ENCODE assay signal across 12 cellular contexts in genomic region chr11:65485820-65486219, GRCh38. TPM values are rescaled to one million over a fixed set of nuclear protein-coding genes. Genes with fewer than 3 reads are reported as not detected.
DNase-seq lines count a peak whose midpoint lies in the region; ATAC-seq, FAIRE-seq and TF ChIP-seq lines count a peak whose summit lies in the region.
"Had no signal": no experiment of that assay in that cellular context is flagged by ENCODE, and none has a peak within 500 bp of the region (broad histone marks: within the 10 kb centered on the region; RNA-seq: fewer than 3 reads in every experiment).

No MANE protein-coding gene starts in this region.

- no peak overlapping the region for H2BK20ac ChIP-seq in H9 (ENCODE audit: low read depth, low read length, poor library complexity, severe bottlenecking)

- no peak overlapping the region for H4K8ac ChIP-seq in H9 (replicated peaks; ENCODE audit: insufficient read length, low read depth, low read length)

- intact Hi-C loops in GM12878 (cut with micrococcal nuclease; ENCODE audit: unreplicated experiment) (no loop called here), left lung (cut with DNase I) (no loop called here)

- H3K4me1 Mint-ChIP-seq in H9: peaks cover 64 to 66% of the 10 kb centered on the region in 2 experiments
- H3K4me1 Mint-ChIP-seq in stimulated activated effector memory CD8-positive, alpha-beta T cell treated with anti-CD3 and anti-CD28 coated beads, Interleukin-12 subunit alpha, Interleukin-12 subunit beta, amount 100 ng/mL, for 72 hours: peaks cover 25% of the 10 kb centered on the region

- H3K23me2 ChIP-seq in H9 (ENCODE audit: insufficient read length, low read depth, low read length, poor library complexity, severe bottlenecking): peaks cover 13% of the 10 kb centered on the region

- POLR2A ChIA-PET in GM12878 (lab: Charles Lee): interaction anchor here (2.1 to 16.2 kb wide), 5 partner anchors 8 to 67 kb away, joined by 5 to 429 read pairs (median 106); partner anchors contain the start of gene MALAT1

- H3K27ac Mint-ChIP-seq in H9: peak overlapping the region; percentile 42 to 96 (median 82); a peak in 6 of 7 replicates
- no peak overlapping the region for H3K27ac Mint-ChIP-seq in stimulated activated effector memory CD8-positive, alpha-beta T cell treated with anti-CD3 and anti-CD28 coated beads, Interleukin-12 subunit alpha, Interleukin-12 subunit beta, amount 100 ng/mL, for 72 hours
- H3K27ac Mint-ChIP-seq: T-helper 17 cell had no signal

- H2BK15ac ChIP-seq in H9 (ENCODE audit: low read depth, low read length): no peak overlapping the region

- TF ChIP-seq EP300 in GM12878 (IDR thresholded peaks at IDR 0.05; ENCODE audit: borderline replicate concordance in 1 of 2, control insufficient read depth in 1 of 2, low read depth in 2 of 2, low read length in 2 of 2): no peak

- peaks cover 6% of the 10 kb centered on the region for H3K27me3 Mint-ChIP-seq in H9 (ENCODE audit: low read depth)
- H3K27me3 Mint-ChIP-seq: T-helper 17 cell had no signal

- TF ChIP-seq CTCF in H9 (conservative IDR thresholded peaks at IDR 0.05): no peak
- no peak for TF ChIP-seq CTCF in GM12878 (IDR thresholded peaks at IDR 0.05 in 2 of 3, conservative IDR thresholded peaks at IDR 0.05 in 1 of 3; ENCODE audit: control insufficient read depth in 2 of 3, extremely low read depth in 1 of 3, insufficient read depth in 1 of 3, low read depth in 3 of 3, low read length in 3 of 3)
- no peak for TF ChIP-seq CTCF in left lung (IDR thresholded peaks at IDR 0.05)

- ATAC-seq in GM12878 (no peak), left lung (no peak)
- no peak for ATAC-seq in stimulated activated effector memory CD8-positive, alpha-beta T cell treated with anti-CD3 and anti-CD28 coated beads, Interleukin-12 subunit alpha, Interleukin-12 subunit beta, amount 100 ng/mL, for 72 hours
- ATAC-seq: T-helper 17 cell had no signal

- no peak overlapping the region for H3K27ac ChIP-seq in H9 (ENCODE audit: insufficient read length, low read depth, low read length)
- no peak overlapping the region for H3K27ac ChIP-seq in GM12878 (ENCODE audit: control insufficient read depth, insufficient read depth)
- peak overlapping the region; percentile 4 to 37 for H3K27ac ChIP-seq in left lung

- RAD21 ChIA-PET in GM12878 (lab: Charles Lee; ENCODE audit: unreplicated experiment): interaction anchor here (0.8 kb wide), 1 partner anchor 21 kb away, joined by 3 read pairs; no protein-coding TSS in a partner anchor

- H3K4me3 ChIP-seq in GM12878 (no peak overlapping the region), left lung (no peak overlapping the region), skeletal muscle satellite cell (ENCODE audit: low read length) (no peak overlapping the region)
- H3K4me3 ChIP-seq: HAP-1 had no signal

- H2BK12ac ChIP-seq in H9 (ENCODE audit: insufficient read length, low read depth, low read length): peak overlapping the region; percentile 55

- no peak overlapping the region for H2AK5ac ChIP-seq in H9 (ENCODE audit: insufficient read length, low read length)

- H3K79me1 ChIP-seq in H9 (ENCODE audit: insufficient read depth, low read depth, low read length, poor library complexity, severe bottlenecking): no peaks in the 10 kb centered on the region

- H3K4me2 ChIP-seq in H9 (ENCODE audit: insufficient read depth, insufficient read length, low read length): no peak overlapping the region
- H3K4me2 ChIP-seq in GM12878 (ENCODE audit: control insufficient read depth, insufficient read depth): no peak overlapping the region
- H3K4me2 ChIP-seq in skeletal muscle satellite cell (ENCODE audit: low read length): peak overlapping the region; percentile 12

- no peaks in the 10 kb centered on the region for H4K20me1 ChIP-seq in H9 (ENCODE audit: control insufficient read depth, insufficient read depth, insufficient read length)
- H4K20me1 ChIP-seq in GM12878 (ENCODE audit: control insufficient read depth, insufficient read depth): no peaks in the 10 kb centered on the region

- SMC1A ChIA-PET in GM12878 (lab: Charles Lee; ENCODE audit: uncharacterized antibody, unreplicated experiment): interaction anchor here (5.2 to 15.8 kb wide), 3 partner anchors 8 to 21 kb away, joined by 31 to 146 read pairs (median 123); partner anchors contain the start of gene MALAT1

- H3K9me3 ChIP-seq in H9 (ENCODE audit: control insufficient read depth, low read depth, low read length) (no peaks in the 10 kb centered on the region), GM12878 (replicated peaks; ENCODE audit: control insufficient read depth, insufficient read depth, low read length) (no peaks in the 10 kb centered on the region), left lung (no peaks in the 10 kb centered on the region), skeletal muscle satellite cell (replicated peaks; ENCODE audit: low read length) (no peaks in the 10 kb centered on the region)
- H3K9me3 ChIP-seq: HAP-1 had no signal

- H2BK5ac ChIP-seq in H9 (ENCODE audit: insufficient read length, low read length): no peak overlapping the region

- TF ChIP-seq POLR2A in GM12878 (IDR thresholded peaks at IDR 0.05; ENCODE audit: low read depth, low read length): no peak

- H2BK120ac ChIP-seq in H9 (ENCODE audit: low read depth, low read length, poor library complexity, severe bottlenecking): no peak overlapping the region

- no peak overlapping the region for H4K91ac ChIP-seq in H9 (ENCODE audit: insufficient read length, low read depth, low read length)

- H3K27me3 ChIP-seq in H9 (ENCODE audit: insufficient read depth, low read length): no peaks in the 10 kb centered on the region
- no peaks in the 10 kb centered on the region for H3K27me3 ChIP-seq in GM12878 (replicated peaks in 1 of 2; ENCODE audit: control insufficient read depth in 2 of 2, insufficient read depth in 2 of 2, low read length in 1 of 2)
- no peaks in the 10 kb centered on the region for H3K27me3 ChIP-seq in left lung
- H3K27me3 ChIP-seq in skeletal muscle satellite cell (ENCODE audit: control insufficient read depth, insufficient read depth, low read length): no peaks in the 10 kb centered on the region

- no peaks in the 10 kb centered on the region; a peak in 1 of 5 replicates for H3K9me3 Mint-ChIP-seq in H9
- no peaks in the 10 kb centered on the region for H3K9me3 Mint-ChIP-seq in stimulated activated effector memory CD8-positive, alpha-beta T cell treated with anti-CD3 and anti-CD28 coated beads, Interleukin-12 subunit alpha, Interleukin-12 subunit beta, amount 100 ng/mL, for 72 hours

- DNase-seq in H9 (no peak), GM12878 (ENCODE audit: low read depth, low spot score) (no peak), left lung (no peak), DMS153 treated with DMSO at 0.1 percent for 48 hours (lab: John Stamatoyannopoulos, UW; ENCODE audit: unreplicated experiment) (no peak), EL (no peak)
- DNase-seq in stimulated activated effector memory CD8-positive, alpha-beta T cell treated with anti-CD3 and anti-CD28 coated beads, Interleukin-12 subunit alpha, Interleukin-12 subunit beta, amount 100 ng/mL, for 72 hours (ENCODE audit: low spot score in 2 of 2): no peak
- DNase-seq in activated CD8-positive, alpha-beta memory T cell treated with anti-CD3 and anti-CD28 coated beads, Interleukin-2, amount 50 U/mL, for 4 hours: no peak
- DNase-seq: NCI-H226, T-helper 17 cell had no signal

- H3K36me3 Mint-ChIP-seq in H9 (ENCODE audit: insufficient read depth in 1 of 3, low read depth in 3 of 3): no peaks in the 10 kb centered on the region; a peak in 1 of 7 replicates
- H3K36me3 Mint-ChIP-seq in stimulated activated effector memory CD8-positive, alpha-beta T cell treated with anti-CD3 and anti-CD28 coated beads, Interleukin-12 subunit alpha, Interleukin-12 subunit beta, amount 100 ng/mL, for 72 hours: no peaks in the 10 kb centered on the region

- BruUV-seq in GM12878 (replicated peaks; lab: Mats Ljungman, UMichigan): no TSS peak

- H3K36me3 ChIP-seq in GM12878 (ENCODE audit: control insufficient read depth in 2 of 2, insufficient read depth in 2 of 2, low read length in 1 of 2) (no peaks in the 10 kb centered on the region), left lung (no peaks in the 10 kb centered on the region), skeletal muscle satellite cell (ENCODE audit: insufficient read depth, low read length) (no peaks in the 10 kb centered on the region)
- H3K36me3 ChIP-seq: HAP-1 had no signal

- H3K4ac ChIP-seq in H9 (ENCODE audit: low read depth, low read length): no peak overlapping the region

- H2AFZ ChIP-seq in H9 (ENCODE audit: low read length) (no peak overlapping the region), GM12878 (ENCODE audit: control insufficient read depth, low read depth, low read length) (peak overlapping the region; percentile 5; the same call in 1 of the 2 replicates)

- no peak overlapping the region for H3K14ac ChIP-seq in H9 (ENCODE audit: insufficient read depth, low read length)

- H3K23ac ChIP-seq in H9 (ENCODE audit: insufficient read length, low read depth, low read length): no peak overlapping the region

- peak overlapping the region in 1 of 2 experiments; percentile 40; a peak in 2 of 5 replicates for H3K4me3 Mint-ChIP-seq in H9
- no peak overlapping the region for H3K4me3 Mint-ChIP-seq in stimulated activated effector memory CD8-positive, alpha-beta T cell treated with anti-CD3 and anti-CD28 coated beads, Interleukin-12 subunit alpha, Interleukin-12 subunit beta, amount 100 ng/mL, for 72 hours
- H3K4me3 Mint-ChIP-seq: T-helper 17 cell had no signal

- CTCF ChIA-PET in GM12878 (lab: Yijun Ruan, JAX): interaction anchor here (0.6 to 27.9 kb wide), 2 partner anchors 11 to 53 kb away, joined by 7 to 728 read pairs; no protein-coding TSS in a partner anchor

- H3K4me1 ChIP-seq in H9 (ENCODE audit: insufficient read depth, low read length) (peaks cover 24% of the 10 kb centered on the region), GM12878 (ENCODE audit: control insufficient read depth, insufficient read depth, low read length) (peaks cover 43% of the 10 kb centered on the region), left lung (peaks cover 41 to 71% of the 10 kb centered on the region in 2 donors), skeletal muscle satellite cell (ENCODE audit: control insufficient read depth, insufficient read depth, low read length) (peaks cover 58% of the 10 kb centered on the region)

- WGBS in H9 (ENCODE audit: extremely low coverage, insufficient read length, low lambda C conversion rate): no CpG with 5 or more reads among the region's 5 CpGs
- 82% methylated on average over 5 of the region's 5 CpGs for WGBS in GM12878 (ENCODE audit: insufficient coverage, insufficient replicate concordance, low lambda C conversion rate, missing lambda C conversion rate)

- no peak overlapping the region for H3K56ac ChIP-seq in H9 (ENCODE audit: insufficient read length, low read depth, low read length)

- H3K18ac ChIP-seq in H9 (ENCODE audit: insufficient read length, low read depth, low read length): peak overlapping the region; percentile 61

- H3K9ac ChIP-seq in H9 (ENCODE audit: extremely low read depth, insufficient read length, low read length): no peak overlapping the region
- no peak overlapping the region for H3K9ac ChIP-seq in GM12878 (ENCODE audit: control insufficient read depth, insufficient read depth, low read length)
- H3K9ac ChIP-seq in skeletal muscle satellite cell (ENCODE audit: low read depth, low read length): peak overlapping the region; percentile 51

- no peaks in the 10 kb centered on the region for H3K79me2 ChIP-seq in H9 (ENCODE audit: insufficient read depth, low read length)
- H3K79me2 ChIP-seq in GM12878 (ENCODE audit: control insufficient read depth, insufficient read depth, low read length): peaks cover 5% of the 10 kb centered on the region

- no peak for TF ChIP-seq RAD21 in GM12878 (IDR thresholded peaks at IDR 0.05; ENCODE audit: insufficient read depth, low read depth, low read length)

- no peak for FAIRE-seq in GM12878 (lab: Jason Lieb, UNC)
- FAIRE-seq: endometrium had no signal

- H3T11ph ChIP-seq in H9 (ENCODE audit: low read length): no peak overlapping the region

- in situ Hi-C loops in GM12878 (cut with MboI): no loop called here

- H4K5ac ChIP-seq in H9 (ENCODE audit: insufficient read length, low read depth, low read length): no peak overlapping the region

RNA-seq across cellular contexts. Expression of gene MALAT1, which starts 13.0 kb away (rescaled TPM):
- total RNA-seq in H9 (2021) (1,700 and 1,934 TPM in 2 replicates), GM12878 (2014; rRNA removed) (1,917 and 1,986 TPM in 2 replicates), GM12878 (2014; rRNA removed; fragmentation: Illumina TruSeq; extraction: Trizol) (2,052 and 2,660 TPM in 2 replicates), GM12878 (2021) (3,939 and 4,883 TPM in 2 replicates), left lung (over 10,000 TPM; 12,400 to 15,875 TPM)
- 43,172 and 44,148 TPM in 2 replicates for total RNA-seq in GM12878 (2013; cell fraction: nucleolus; rRNA removed)
- polyA plus RNA-seq in GM12878 (2011; ENCODE audit: low read depth): 704 TPM
- polyA plus RNA-seq in GM12878 (2011; rRNA removed) (659 and 901 TPM in 2 replicates), GM12878 (2014; fragmentation: Illumina TruSeq; extraction: Trizol) (448 and 686 TPM in 2 replicates), GM12878 (2014; fragmentation: Nextera tagmentation; extraction: Ambion mirVana) (1,000 to 10,000 TPM; 1,593 to 8,160 TPM), GM12878 (2014; rRNA removed) (1,421 and 1,643 TPM in 2 replicates), GM12878 (2016; fragmentation: Nextera tagmentation; extraction: Ambion mirVana) (1,000 to 10,000 TPM; 6,201 to 6,497 TPM)
- 216 and 352 TPM in 2 replicates for polyA plus RNA-seq in GM12878 (2011; cell fraction: cytosol; rRNA removed)
- 4,041 and 4,062 TPM in 2 replicates for polyA plus RNA-seq in GM12878 (2011; cell fraction: nucleus; rRNA removed)
- polyA plus RNA-seq in GM12878 (2012): 1,013 and 3,952 TPM in 2 replicates
- 2,928 and 3,606 TPM in 2 replicates for polyA minus RNA-seq in GM12878 (2011; rRNA and poly(A)+ RNA removed)
- polyA minus RNA-seq in GM12878 (2011; cell fraction: cytosol; rRNA and poly(A)+ RNA removed): 1,627 and 2,358 TPM in 2 replicates
- 12,181 and 12,309 TPM in 2 replicates for polyA minus RNA-seq in GM12878 (2011; cell fraction: nucleus; rRNA and poly(A)+ RNA removed)
- total RNA-seq in skeletal muscle satellite cell (2012; rRNA removed): 6,738 and 7,377 TPM in 2 replicates

RNA-seq across cellular contexts. Expression of gene SCYL1, which starts 39.1 kb away (rescaled TPM):
- total RNA-seq in H9 (2021) (54.7 and 56.0 TPM in 2 replicates), GM12878 (2014; rRNA removed) (75.1 and 82.7 TPM in 2 replicates), GM12878 (2014; rRNA removed; fragmentation: Illumina TruSeq; extraction: Trizol) (25.9 and 29.3 TPM in 2 replicates), GM12878 (2021) (66.7 and 67.8 TPM in 2 replicates), left lung (10 to 100 TPM; 81.2 to 82.5 TPM)
- total RNA-seq in GM12878 (2013; cell fraction: nucleolus; rRNA removed): 28.9 and 34.4 TPM in 2 replicates
- 16.4 TPM for polyA plus RNA-seq in GM12878 (2011; ENCODE audit: low read depth)
- polyA plus RNA-seq in GM12878 (2011; rRNA removed) (17.8 and 43.1 TPM in 2 replicates), GM12878 (2014; fragmentation: Illumina TruSeq; extraction: Trizol) (6.9 and 32.5 TPM in 2 replicates), GM12878 (2014; fragmentation: Nextera tagmentation; extraction: Ambion mirVana) (1 to 10 TPM in 1 of 2 experiments, under 1 TPM in 1; 0.80 to 6.3 TPM), GM12878 (2014; rRNA removed) (68.0 and 74.6 TPM in 2 replicates), GM12878 (2016; fragmentation: Nextera tagmentation; extraction: Ambion mirVana) (10 to 100 TPM; 59.2 to 65.4 TPM)
- polyA plus RNA-seq in GM12878 (2011; cell fraction: cytosol; rRNA removed): 88.7 and 112 TPM in 2 replicates
- polyA plus RNA-seq in GM12878 (2011; cell fraction: nucleus; rRNA removed): 114 and 150 TPM in 2 replicates
- 35.1 and 36.8 TPM in 2 replicates for polyA plus RNA-seq in GM12878 (2012)
- polyA minus RNA-seq in GM12878 (2011; rRNA and poly(A)+ RNA removed): 43.5 and 70.6 TPM in 2 replicates
- polyA minus RNA-seq in GM12878 (2011; cell fraction: cytosol; rRNA and poly(A)+ RNA removed): 23.4 and 34.6 TPM in 2 replicates
- polyA minus RNA-seq in GM12878 (2011; cell fraction: nucleus; rRNA and poly(A)+ RNA removed): 16.7 and 26.3 TPM in 2 replicates
- total RNA-seq in skeletal muscle satellite cell (2012; rRNA removed): 92.8 and 102 TPM in 2 replicates

Comparison
In these comparisons a context has a peak if more than half of its experiments do, and no peak if none do; other contexts are left out.
1. H3K27ac ChIP-seq: peak in left lung (2 of 2); none in H9 (single experiment) and GM12878 (single experiment).